Comparison of ENCODE assay signal across 3 cellular contexts in genomic region chr15:69433831-69434230, GRCh38.
"Had no signal": no experiment of that assay in that cellular context is flagged by ENCODE, and none has a peak within 500 bp of the region (broad histone marks: within the 10 kb centered on the region; RNA-seq: fewer than 3 reads in every experiment).

No MANE protein-coding gene starts in this region.

- ATAC-seq: GM12878 had no signal

- DNase-seq: GDM1, GF-D8 had no signal

- H3K4me3 ChIP-seq: GM12878 had no signal
